In the genomic region with DNA sequence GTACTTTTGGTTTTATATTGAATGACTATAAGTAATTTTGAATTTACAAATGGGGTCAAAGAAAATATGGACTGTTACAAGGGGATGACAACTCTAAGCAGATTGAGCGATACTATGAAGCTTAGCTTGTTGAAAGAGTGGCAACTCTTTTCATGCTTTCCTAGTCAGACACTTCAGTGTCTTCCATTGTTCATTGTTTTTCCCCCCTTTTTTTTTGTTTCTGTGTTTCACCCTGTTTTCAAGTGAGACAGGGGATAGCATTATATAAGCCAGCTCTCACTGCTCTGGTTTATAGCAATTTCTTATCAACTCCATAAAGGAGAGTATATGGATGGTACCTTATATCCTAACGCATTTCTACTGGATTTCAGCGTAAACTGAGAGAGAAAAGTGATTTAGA, we compare ENCODE assay signal across 25 cellular contexts.
"Had no signal": no experiment of that assay in that cellular context is flagged by ENCODE, and none has a peak within 500 bp of the region (broad histone marks: within the 10 kb centered on the region; RNA-seq: fewer than 3 reads in every experiment).

No MANE protein-coding gene starts in this region.

- DNase-seq: cerebellar nuclear complex; effector CD8-positive, alpha-beta T cell; endodermal cell; foreskin fibroblast; gastrocnemius medialis; heart right ventricle; mesenchymal stem cell; naive thymus-derived CD4-positive, alpha-beta T cell; right cardiac atrium; sigmoid colon; spleen; stimulated activated CD4-positive, alpha-beta T cell treated with anti-CD3 and anti-CD28 coated beads, Interleukin-2, amount 100 ng/mL, for 48 hours; stimulated activated naive B cell treated with anti-CD40 and anti-IgM and Interleukin-4, amounts not matched to agents 10 μg/mL and 1 μg/mL and 100 μg/mL, for 72 hours; testis; tibial artery; upper lobe of left lung had no signal

- H3K27me3 Mint-ChIP-seq: naive thymus-derived CD4-positive, alpha-beta T cell; stimulated activated naive B cell treated with anti-CD40 and anti-IgM and Interleukin-4, amounts not matched to agents 10 μg/mL and 1 μg/mL and 100 μg/mL, for 72 hours; stimulated activated naive CD8-positive, alpha-beta T cell treated with anti-CD3 and anti-CD28 coated beads, Interleukin-15, Interleukin-2, amounts not matched to agents 100 ng/mL and 50 ng/mL, for 24 hours had no signal

- ATAC-seq: esophagus mucosa; gastrocnemius medialis; heart right ventricle; naive thymus-derived CD4-positive, alpha-beta T cell; right cardiac atrium; stimulated activated naive B cell treated with anti-CD40 and anti-IgM and Interleukin-4, amounts not matched to agents 10 μg/mL and 1 μg/mL and 100 μg/mL, for 72 hours had no signal

- H3K9me3 Mint-ChIP-seq: endodermal cell; mesothelial cell of epicardium; naive thymus-derived CD4-positive, alpha-beta T cell; nephron; neural progenitor cell; stimulated activated naive B cell treated with anti-CD40 and anti-IgM and Interleukin-4, amounts not matched to agents 10 μg/mL and 1 μg/mL and 100 μg/mL, for 72 hours; stimulated activated naive CD8-positive, alpha-beta T cell treated with anti-CD3 and anti-CD28 coated beads, Interleukin-15, Interleukin-2, amounts not matched to agents 100 ng/mL and 50 ng/mL, for 24 hours had no signal

- H3K9me3 ChIP-seq: gastrocnemius medialis, heart right ventricle, prostate gland, sigmoid colon, spleen, testis, tibial artery, upper lobe of left lung had no signal

- H3K27me3 ChIP-seq: gastrocnemius medialis, heart right ventricle, neural progenitor cell, sigmoid colon, spleen, testis, tibial artery, upper lobe of left lung had no signal

- H3K27ac Mint-ChIP-seq: endodermal cell; mesothelial cell of epicardium; nephron; neural progenitor cell; stimulated activated naive B cell treated with anti-CD40 and anti-IgM and Interleukin-4, amounts not matched to agents 10 μg/mL and 1 μg/mL and 100 μg/mL, for 72 hours had no signal

- H3K4me3 Mint-ChIP-seq: endodermal cell; mesothelial cell of epicardium; naive thymus-derived CD4-positive, alpha-beta T cell; nephron; neural progenitor cell; stimulated activated naive B cell treated with anti-CD40 and anti-IgM and Interleukin-4, amounts not matched to agents 10 μg/mL and 1 μg/mL and 100 μg/mL, for 72 hours; stimulated activated naive CD8-positive, alpha-beta T cell treated with anti-CD3 and anti-CD28 coated beads, Interleukin-15, Interleukin-2, amounts not matched to agents 100 ng/mL and 50 ng/mL, for 24 hours had no signal

- H3K4me1 Mint-ChIP-seq: endodermal cell, mesothelial cell of epicardium, nephron, neural progenitor cell had no signal

- H3K27ac ChIP-seq: epithelial cell of prostate, gastrocnemius medialis, heart right ventricle, neural progenitor cell, parathyroid adenoma, prostate gland, sigmoid colon, spleen, testis, tibial artery, upper lobe of left lung had no signal

- H3K4me3 ChIP-seq: gastrocnemius medialis, heart right ventricle, lung, neural progenitor cell, prostate gland, sigmoid colon, spleen, testis, tibial artery, upper lobe of left lung had no signal
